In genomic region chr7:73353243-73353642, GRCh38 we compare ENCODE assay signal across 20 cellular contexts. TPM values are rescaled to one million over a fixed set of nuclear protein-coding genes. Genes with fewer than 3 reads are reported as not detected.
"Had no signal": no experiment of that assay in that cellular context is flagged by ENCODE, and none has a peak within 500 bp of the region (broad histone marks: within the 10 kb centered on the region; RNA-seq: fewer than 3 reads in every experiment).

No MANE protein-coding gene starts in this region.

- DNase-seq: activated CD4-positive, CD25-positive, alpha-beta regulatory T cell treated with anti-CD3 and anti-CD28 coated beads, Interleukin-2, amount 50 U/mL, for 72 hours; activated gamma-delta T cell; activated T-cell treated with anti-CD3 and anti-CD28 coated beads, Interleukin-2, amount 50 U/mL, for 72 hours; amniotic stem cell; dermis blood vessel endothelial cell; effector memory CD4-positive, alpha-beta T cell; foreskin melanocyte; head of caudate nucleus; nephron progenitor cell; occipital lobe; stimulated activated naive CD4-positive, alpha-beta T cell; T-helper 2 cell; upper lobe of right lung had no signal

- H3K36me3 ChIP-seq: cardiac muscle cell, upper lobe of right lung had no signal

- H3K27me3 ChIP-seq: cardiac muscle cell, upper lobe of right lung had no signal

- H3K27ac ChIP-seq: cardiac muscle cell, upper lobe of right lung, VCaP had no signal

- ATAC-seq: activated T-cell treated with anti-CD3 and anti-CD28 coated beads, Interleukin-2, amount 50 U/mL, for 72 hours; upper lobe of right lung had no signal

- H3K9me3 ChIP-seq: upper lobe of right lung had no signal

- H3K4me3 ChIP-seq: cardiac muscle cell, upper lobe of right lung had no signal

RNA-seq across cellular contexts. Expression of gene FKBP6, which starts 25.3 kb away (rescaled TPM):
- total RNA-seq: activated CD8-positive, alpha-beta memory T cell treated with anti-CD3 and anti-CD28 coated beads for 36 hours; activated T-cell treated with anti-CD3 and anti-CD28 coated beads, Interleukin-2, amount 50 U/mL, for 72 hours; cardiac muscle cell; chondrocyte; dermis blood vessel endothelial cell; liver; mesenteric fat pad; occipital lobe; renal cortical epithelial cell; upper lobe of right lung had no signal
- polyA plus RNA-seq: cardiac muscle cell, liver had no signal

RNA-seq across cellular contexts. Expression of gene TRIM50, which starts 25.4 kb away (rescaled TPM):
- total RNA-seq: activated CD8-positive, alpha-beta memory T cell treated with anti-CD3 and anti-CD28 coated beads for 36 hours; activated T-cell treated with anti-CD3 and anti-CD28 coated beads, Interleukin-2, amount 50 U/mL, for 72 hours; cardiac muscle cell; chondrocyte had no signal
- polyA plus RNA-seq: cardiac muscle cell had no signal
